ENCODE assay signal across 15 cellular contexts in genomic region chr9:86494644-86495081, GRCh38.
DNase-seq lines count a peak whose midpoint lies in the region; ATAC-seq, FAIRE-seq and TF ChIP-seq lines count a peak whose summit lies in the region.
"Had no signal": no experiment of that assay in that cellular context is flagged by ENCODE, and none has a peak within 500 bp of the region (broad histone marks: within the 10 kb centered on the region; RNA-seq: fewer than 3 reads in every experiment).

No MANE protein-coding gene starts in this region.

- H3K9ac ChIP-seq in SK-N-MC (ENCODE audit: insufficient read length) (peak overlapping the region; percentile 58), skeletal muscle satellite cell (ENCODE audit: low read depth, low read length) (peak overlapping the region; percentile 5)

- H3K27me3 ChIP-seq in heart right ventricle, result peaks cover 0 to under 1% (median 0%) of the 10 kb centered on the region in 7 donors
- no peaks in the 10 kb centered on the region for H3K27me3 ChIP-seq in skeletal muscle satellite cell (ENCODE audit: control insufficient read depth, insufficient read depth, low read length)

- no peak for TF ChIP-seq POLR2A in H54 (IDR thresholded peaks at IDR 0.05; ENCODE audit: low read depth, low read length)

- H3K36me3 ChIP-seq in SK-N-MC (ENCODE audit: insufficient read depth, low read length) (no peaks in the 10 kb centered on the region), heart right ventricle (no peaks in the 10 kb centered on the region), skeletal muscle satellite cell (ENCODE audit: insufficient read depth, low read length) (no peaks in the 10 kb centered on the region)

- DNase-seq in H54 (ENCODE audit: insufficient read length, low spot score) (no peak), SK-N-MC (ENCODE audit: low read depth, low spot score) (peak; percentile 51), heart right ventricle (no peak), AG08396 (ENCODE audit: low spot score) (no peak), ecto neural progenitor cell (ENCODE audit: low spot score) (no peak), substantia nigra (lab: John Stamatoyannopoulos, UW) (no peak), hippocampal formation (lab: John Stamatoyannopoulos, UW) (no peak)
- DNase-seq: activated CD4-positive, alpha-beta T cell treated with anti-CD3 and anti-CD28 coated beads for 4 hours; Caco-2; T-helper 1 cell had no signal

- peak in 5 of 8 donors; percentile 27 to 73 (median 44) for ATAC-seq in heart right ventricle
- ATAC-seq: sciatic nerve had no signal

- no peak overlapping the region for H3K4me2 ChIP-seq in skeletal muscle satellite cell (ENCODE audit: low read length)

- intact Hi-C loops in heart right ventricle (cut with DNase I), result no loop called here

- no peak for TF ChIP-seq CTCF in heart right ventricle (IDR thresholded peaks at IDR 0.05)

- no peaks in the 10 kb centered on the region for H3K4me1 ChIP-seq in heart right ventricle
- peaks cover 26% of the 10 kb centered on the region for H3K4me1 ChIP-seq in skeletal muscle satellite cell (ENCODE audit: control insufficient read depth, insufficient read depth, low read length)
- H3K4me1 ChIP-seq: Caco-2 had no signal

- H3K27ac ChIP-seq in SK-N-MC (peak overlapping the region; percentile 95), heart right ventricle (peak overlapping the region in 2 of 10 donors; percentile 18 to 20), substantia nigra (ENCODE audit: low read depth, low read length, poor library complexity, severe bottlenecking) (no peak overlapping the region)

- H3K9me3 ChIP-seq in SK-N-MC (ENCODE audit: low read depth, low read length) (no peaks in the 10 kb centered on the region), heart right ventricle (no peaks in the 10 kb centered on the region), skeletal muscle satellite cell (replicated peaks; ENCODE audit: low read length) (no peaks in the 10 kb centered on the region)
- H3K9me3 ChIP-seq: Caco-2 had no signal

- 31 to 39% methylated on average over 5 of the region's 5 CpGs for WGBS in heart right ventricle, 2 donors

- FAIRE-seq in H54 (lab: Jason Lieb, UNC), result peak; percentile 89
- FAIRE-seq: frontal cortex, H1, islet of Langerhans had no signal

- H3K4me3 ChIP-seq in SK-N-MC (peak overlapping the region; percentile 48), heart right ventricle (no peak overlapping the region), skeletal muscle satellite cell (ENCODE audit: low read length) (no peak overlapping the region)
